1 cellular context compared by ENCODE assay signal in genomic region chr5:177362871-177363507, GRCh38.
TF ChIP-seq lines count a peak whose summit lies in the region.

No MANE protein-coding gene starts in this region.

TF ChIP-seq in GM23338, 12 proteins besides CTCF, POLR2A, EP300 and RAD21:
- TF ChIP-seq CREB1 (CRISPR knock-in tag; IDR thresholded peaks at IDR 0.05; ENCODE audit: low read depth) (0 out of 2 replicates have a peak, but pooled peaks have one; percentile 7), REST (IDR thresholded peaks at IDR 0.05; ENCODE audit: unreplicated experiment) (no peak), POLR2AphosphoS5 (IDR thresholded peaks at IDR 0.05; ENCODE audit: low read depth) (peak; percentile 85)
TF ChIP-seq in GM23338: peak in this region for 2.
